Comparison of ENCODE assay signal across 8 cellular contexts in the genomic region with DNA sequence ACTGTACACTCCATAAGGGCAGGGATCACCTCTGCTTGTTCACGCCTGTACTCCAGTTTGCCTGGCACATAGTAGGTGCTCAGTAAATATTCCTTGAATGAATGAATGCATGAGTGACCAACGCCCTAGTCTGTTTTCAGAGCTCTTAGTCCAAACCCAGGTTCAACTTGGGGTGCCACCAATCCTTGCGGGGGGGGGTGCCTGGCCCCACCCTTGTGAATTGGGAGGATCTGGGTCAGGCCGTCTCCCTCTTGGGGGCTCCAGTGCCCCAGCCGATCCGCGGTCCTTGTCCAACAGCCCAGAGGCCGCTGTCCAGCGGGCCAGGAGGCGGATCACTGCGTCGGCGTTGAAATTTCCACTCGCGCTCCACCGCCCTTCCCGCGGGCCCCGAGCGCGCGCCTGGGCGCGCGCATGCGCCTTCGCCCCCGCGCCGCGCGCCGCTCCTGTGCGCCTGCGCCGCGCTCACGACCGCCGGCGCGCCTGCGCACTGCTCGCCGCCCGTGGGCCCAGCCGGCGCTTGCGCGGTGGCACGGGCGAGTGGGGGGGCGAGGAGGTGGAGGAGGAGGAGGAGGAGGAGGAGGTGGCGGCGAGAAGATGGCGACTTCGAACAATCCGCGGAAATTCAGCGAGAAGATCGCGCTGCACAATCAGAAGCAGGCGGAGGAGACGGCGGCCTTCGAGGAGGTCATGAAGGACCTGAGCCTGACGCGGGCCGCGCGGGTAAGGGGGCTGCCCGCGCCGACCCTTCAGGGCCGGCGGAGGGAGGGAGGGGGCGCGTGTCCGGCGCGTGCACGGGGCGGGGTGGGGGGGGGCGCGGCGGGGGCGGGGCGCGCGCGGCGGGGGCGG. TPM values are rescaled to one million over a fixed set of nuclear protein-coding genes. Genes with fewer than 3 reads are reported as not detected.
DNase-seq lines count a peak whose midpoint lies in the region; ATAC-seq and TF ChIP-seq lines count a peak whose summit lies in the region.

Gene CRTC1 (plus strand): TSS at position 572 of the 846 bp plus-strand sequence. CDS start 23 bp downstream, at position 595.

- intact Hi-C loops in right lobe of liver (cut with DNase I), result no loop called here

- under 1% methylated on average over 36 of the region's 93 CpGs for WGBS in right lobe of liver (ENCODE audit: insufficient coverage, low coverage, low lambda C conversion rate, missing lambda C conversion rate)

- peak within 1 kb of the TSS; percentile 65 to 72 (median 67) for H3K27ac ChIP-seq in right lobe of liver

- H3K27me3 ChIP-seq in right lobe of liver, result no peaks in the 10 kb centered on the region

- ATAC-seq in HG03460 (IDR thresholded peaks at IDR 0.05; ENCODE audit: unreplicated experiment), result peak; percentile 53
- peak; percentile 76 to 89 (median 80) for ATAC-seq in right lobe of liver

- DNase-seq in AG09309 (ENCODE audit: low read depth), result no peak
- peak; percentile 80 for DNase-seq in NCI-H748 (lab: John Stamatoyannopoulos, UW; ENCODE audit: unreplicated experiment)
- peak; percentile 93 to 94 for DNase-seq in activated CD4-positive, alpha-beta T cell treated with anti-CD3 and anti-CD28 coated beads, Interleukin-2, amount 50 U/mL, for 4 hours
- DNase-seq in dermis microvascular lymphatic vessel endothelial cell (ENCODE audit: low read depth in 2 of 2), result peak; percentile 63 to 85
- DNase-seq in right lobe of liver, result peak; percentile 91 to 93 (median 91)
- DNase-seq in stimulated activated CD4-positive, alpha-beta T cell treated with anti-CD3 and anti-CD28 coated beads, Interleukin-4, amount 100 ng/mL, for 1 hour, result peak; percentile 92

- TF ChIP-seq POLR2A in GM19099 (IDR thresholded peaks at IDR 0.05; ENCODE audit: extremely low read depth, insufficient read length, low read depth), result peak; percentile 67
- peak; percentile 62 for TF ChIP-seq POLR2A in right lobe of liver (IDR thresholded peaks at IDR 0.05)

- no peaks in the 10 kb centered on the region for H3K9me3 ChIP-seq in right lobe of liver

- H3K4me3 ChIP-seq in AG09309 (ENCODE audit: control insufficient read depth, low read depth, low read length) (peak within 1 kb of the TSS; percentile 53), right lobe of liver (peak within 1 kb of the TSS; percentile 48 to 63 (median 55))

- H3K4me1 ChIP-seq in right lobe of liver, result peaks cover 0 to 24% (median 0%) of the 10 kb centered on the region in 4 donors

- no peaks in the 10 kb centered on the region for H3K36me3 ChIP-seq in right lobe of liver

- TF ChIP-seq CTCF in AG09309 (IDR thresholded peaks at IDR 0.05; ENCODE audit: control insufficient read depth, insufficient read depth, low read depth, low read length, missing control alignments) (no peak), right lobe of liver (IDR thresholded peaks at IDR 0.05) (no peak)

RNA-seq across cellular contexts. Expression of gene CRTC1, which starts in this region (rescaled TPM):
- total RNA-seq in dermis microvascular lymphatic vessel endothelial cell, result 0.64 and 1.1 TPM in 2 replicates
- total RNA-seq in right lobe of liver, result 1 to 10 TPM; 1.7 to 7.2 (median 4.9) TPM
